Comparison of ENCODE assay signal across 28 cellular contexts in the genomic region with DNA sequence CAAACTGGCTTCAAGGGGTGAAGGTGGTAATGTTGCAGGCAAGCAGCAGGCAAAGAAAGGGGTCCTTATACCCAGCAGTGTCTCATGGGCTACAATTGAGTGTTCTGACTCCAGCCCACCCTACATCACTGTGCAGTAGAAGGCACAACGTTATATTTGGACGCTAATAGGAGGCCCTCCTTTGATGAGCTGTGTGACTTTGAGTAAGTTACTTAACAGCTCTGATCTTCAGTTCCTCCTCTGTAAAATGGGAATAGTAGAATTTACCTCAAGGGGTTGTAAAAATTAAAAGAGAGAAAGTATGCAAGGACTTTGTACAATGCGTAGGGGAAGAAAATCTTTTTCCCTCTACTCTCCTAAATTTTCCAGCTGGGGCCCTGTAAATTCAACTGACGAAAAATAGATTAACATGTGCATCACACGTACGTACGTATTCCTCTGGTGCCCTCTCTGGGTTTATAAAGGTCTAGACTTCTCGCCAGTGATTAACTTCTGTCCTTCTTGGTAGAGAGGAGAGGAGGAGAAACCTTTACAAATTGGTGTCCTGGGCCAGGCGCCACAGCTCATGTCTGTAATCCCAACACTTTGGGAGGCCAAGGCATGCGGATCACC.
"Had no signal": no experiment of that assay in that cellular context is flagged by ENCODE, and none has a peak within 500 bp of the region (broad histone marks: within the 10 kb centered on the region; RNA-seq: fewer than 3 reads in every experiment).

No MANE protein-coding gene starts in this region.

- H3K27ac ChIP-seq: adrenal gland, body of pancreas, esophagus squamous epithelium, gastroesophageal sphincter had no signal

- H3K27ac Mint-ChIP-seq: activated CD4-positive, alpha-beta memory T cell treated with anti-CD3 and anti-CD28 coated beads for 36 hours; activated CD4-positive, alpha-beta T cell treated with anti-CD3 and anti-CD28 coated beads for 36 hours; activated CD8-positive, alpha-beta memory T cell treated with anti-CD3 and anti-CD28 coated beads, Interleukin-2, amount 10 ng/mL, durations not matched to agents 7 days and 5 days; activated CD8-positive, alpha-beta T cell treated with anti-CD3 and anti-CD28 coated beads, Interleukin-2, amount 10 ng/mL, durations not matched to agents 7 days and 5 days; activated naive CD4-positive, alpha-beta T cell treated with anti-CD3 and anti-CD28 coated beads for 36 hours; activated naive CD4-positive, alpha-beta T cell treated with anti-CD3 and anti-CD28 coated beads, Interleukin-2, amount 50 U/mL, for 72 hours; activated T-helper 1 cell treated with anti-CD3 and anti-CD28 coated beads, Interleukin-12 subunit alpha, Interleukin-12 subunit beta, Interleukin-2, Interleukin-4 antibody, amounts not matched to agents 30 ng/mL and 10 ng/mL and 1 ng/mL, durations not matched to agents 14 hours and 24 hours and 36 hours; activated T-helper 2 cell treated with anti-CD3 and anti-CD28 coated beads, Interferon-gamma antibody, Interleukin-2, Interleukin-4, amounts not matched to agents 10 μg/mL and 5 μg/mL and 100 μg/mL, durations not matched to agents 14 hours and 24 hours and 36 hours had no signal

- H3K9me3 ChIP-seq: adrenal gland, body of pancreas, esophagus squamous epithelium, gastroesophageal sphincter had no signal

- H3K36me3 Mint-ChIP-seq: activated CD4-positive, alpha-beta memory T cell treated with anti-CD3 and anti-CD28 coated beads for 36 hours had no signal

- H3K4me3 Mint-ChIP-seq: activated CD4-positive, alpha-beta memory T cell treated with anti-CD3 and anti-CD28 coated beads for 36 hours; activated CD4-positive, alpha-beta T cell treated with anti-CD3 and anti-CD28 coated beads for 36 hours; activated CD4-positive, alpha-beta T cell treated with anti-CD3 and anti-CD28 coated beads, Interleukin-2, amount 10 ng/mL, durations not matched to agents 24 days and 14 days; activated CD8-positive, alpha-beta memory T cell treated with anti-CD3 and anti-CD28 coated beads, Interleukin-2, amount 10 ng/mL, durations not matched to agents 7 days and 5 days; activated CD8-positive, alpha-beta T cell treated with anti-CD3 and anti-CD28 coated beads, Interleukin-2, amount 10 ng/mL, durations not matched to agents 7 days and 5 days; activated naive CD4-positive, alpha-beta T cell treated with anti-CD3 and anti-CD28 coated beads for 36 hours; activated T-helper 1 cell treated with anti-CD3 and anti-CD28 coated beads, Interleukin-12 subunit alpha, Interleukin-12 subunit beta, Interleukin-2, Interleukin-4 antibody, amounts not matched to agents 30 ng/mL and 10 ng/mL and 1 ng/mL, durations not matched to agents 14 hours and 24 hours and 36 hours; effector memory CD8-positive, alpha-beta T cell had no signal

- ATAC-seq: activated CD4-positive, alpha-beta T cell treated with anti-CD3 and anti-CD28 coated beads for 36 hours; activated CD8-positive, alpha-beta memory T cell treated with anti-CD3 and anti-CD28 coated beads, Interleukin-2, amount 10 ng/mL, durations not matched to agents 7 days and 5 days; activated CD8-positive, alpha-beta T cell treated with anti-CD3 and anti-CD28 coated beads, Interleukin-2, amount 10 ng/mL, durations not matched to agents 7 days and 5 days; activated naive CD4-positive, alpha-beta T cell treated with anti-CD3 and anti-CD28 coated beads, Interleukin-2, amount 50 U/mL, for 72 hours; body of pancreas; effector memory CD8-positive, alpha-beta T cell; gastroesophageal sphincter had no signal

- H3K27me3 ChIP-seq: adrenal gland, body of pancreas, esophagus squamous epithelium, gastroesophageal sphincter had no signal

- H3K36me3 ChIP-seq: adrenal gland, esophagus squamous epithelium, gastroesophageal sphincter had no signal

- H3K9me3 Mint-ChIP-seq: activated naive CD4-positive, alpha-beta T cell treated with anti-CD3 and anti-CD28 coated beads for 36 hours; activated naive CD4-positive, alpha-beta T cell treated with anti-CD3 and anti-CD28 coated beads, Interleukin-2, amount 50 U/mL, for 72 hours; activated T-helper 1 cell treated with anti-CD3 and anti-CD28 coated beads, Interleukin-12 subunit alpha, Interleukin-12 subunit beta, Interleukin-2, Interleukin-4 antibody, amounts not matched to agents 30 ng/mL and 10 ng/mL and 1 ng/mL, durations not matched to agents 14 hours and 24 hours and 36 hours; effector memory CD8-positive, alpha-beta T cell had no signal

- H3K4me1 ChIP-seq: adrenal gland, body of pancreas, esophagus squamous epithelium, gastroesophageal sphincter had no signal

- H3K4me3 ChIP-seq: adrenal gland, body of pancreas, esophagus squamous epithelium, gastroesophageal sphincter had no signal

- DNase-seq: activated CD4-positive, alpha-beta memory T cell treated with anti-CD3 and anti-CD28 coated beads for 36 hours; activated CD4-positive, alpha-beta T cell treated with anti-CD3 and anti-CD28 coated beads for 36 hours; activated CD4-positive, alpha-beta T cell treated with anti-CD3 and anti-CD28 coated beads, Interleukin-2, amount 10 ng/mL, durations not matched to agents 24 days and 14 days; activated CD4-positive, CD25-positive, alpha-beta regulatory T cell; activated CD4-positive, CD25-positive, alpha-beta regulatory T cell treated with anti-CD3 and anti-CD28 coated beads, Interleukin-2, amount 50 U/mL, for 72 hours; activated CD8-positive, alpha-beta memory T cell treated with anti-CD3 and anti-CD28 coated beads, Interleukin-2, amount 10 ng/mL, durations not matched to agents 7 days and 5 days; activated CD8-positive, alpha-beta memory T cell treated with anti-CD3 and anti-CD28 coated beads, Interleukin-2, amount 50 U/mL, for 4 hours; activated CD8-positive, alpha-beta T cell treated with anti-CD3 and anti-CD28 coated beads, Interleukin-2, amount 10 ng/mL, durations not matched to agents 7 days and 5 days; activated effector memory CD4-positive, alpha-beta T cell treated with anti-CD3 and anti-CD28 coated beads, Interleukin-2, amount 50 U/mL, for 16 hours; activated naive CD4-positive, alpha-beta T cell treated with anti-CD3 and anti-CD28 coated beads for 36 hours; activated T-cell treated with anti-CD3 and anti-CD28 coated beads, Interleukin-2, amount 50 U/mL, for 1 hour; activated T-cell treated with anti-CD3 and anti-CD28 coated beads, Interleukin-2, amount 50 U/mL, for 48 hours; adrenal gland; amygdala; aorta; body of pancreas; caudate nucleus; cortex of kidney; dermis blood vessel endothelial cell; effector CD4-positive, alpha-beta T cell; effector memory CD8-positive, alpha-beta T cell; erythroblast; esophagus squamous epithelium; T-helper 2 cell had no signal

- H3K27me3 Mint-ChIP-seq: activated CD4-positive, alpha-beta memory T cell treated with anti-CD3 and anti-CD28 coated beads for 36 hours; activated CD4-positive, alpha-beta T cell treated with anti-CD3 and anti-CD28 coated beads for 36 hours; activated CD4-positive, alpha-beta T cell treated with anti-CD3 and anti-CD28 coated beads, Interleukin-2, amount 10 ng/mL, durations not matched to agents 24 days and 14 days; activated CD8-positive, alpha-beta memory T cell treated with anti-CD3 and anti-CD28 coated beads, Interleukin-2, amount 10 ng/mL, durations not matched to agents 7 days and 5 days; effector memory CD8-positive, alpha-beta T cell had no signal
